8 cellular contexts compared by ENCODE assay signal in the genomic region with DNA sequence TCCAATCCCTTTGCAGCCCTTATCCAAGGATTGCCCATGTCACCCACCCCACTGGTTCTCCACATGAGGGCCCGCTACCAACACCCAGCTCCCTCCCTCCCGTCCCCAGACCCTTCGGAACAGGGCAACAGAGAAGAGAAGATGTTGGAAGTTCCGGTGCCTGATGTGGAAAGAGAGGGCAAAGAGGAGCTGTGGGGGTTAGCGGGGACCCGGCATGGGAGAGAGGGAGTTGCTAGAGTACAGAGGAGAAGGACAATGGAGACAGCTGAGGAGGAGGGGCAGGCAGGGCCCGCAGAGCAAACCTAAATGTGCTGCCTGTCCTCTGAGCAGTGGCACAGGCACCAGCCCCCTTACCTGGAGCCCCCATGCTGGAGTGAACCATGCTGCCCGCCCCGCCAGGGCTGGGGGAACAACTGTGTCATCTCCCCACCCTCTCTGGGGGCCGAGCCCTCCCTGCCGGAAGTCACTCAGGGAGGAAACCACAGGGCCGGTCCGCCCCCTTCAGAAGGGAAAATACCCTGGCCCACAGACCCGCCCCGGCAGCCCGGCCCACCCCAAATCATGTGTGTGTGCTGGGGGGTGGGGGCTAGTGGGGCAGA. TPM values are rescaled to one million over a fixed set of nuclear protein-coding genes. Genes with fewer than 3 reads are reported as not detected.
DNase-seq lines count a peak whose midpoint lies in the region; ATAC-seq and TF ChIP-seq lines count a peak whose summit lies in the region.

Gene POU2F2, minus strand, starts transcription at position 417 of the 599 bp plus-strand sequence. Its CDS starts 35 bp downstream, at position 382.

- no peak within 1 kb of the TSS for H2BK15ac ChIP-seq in mesendoderm (replicated peaks; ENCODE audit: low read depth)

- H2BK120ac ChIP-seq in mesendoderm (ENCODE audit: low read depth, low read length), result no peak within 1 kb of the TSS

- H3K4me1 ChIP-seq in mesendoderm (ENCODE audit: control insufficient read depth, low read depth, low read length), result peaks cover 3% of the 10 kb centered on the region

- no CpG with 5 or more reads among the region's 16 CpGs for WGBS in mesendoderm (ENCODE audit: extremely low coverage, insufficient coverage, low lambda C conversion rate)

- H3K27ac ChIP-seq in WERI-Rb-1, result 0 out of 2 replicates have a peak within 1 kb of the TSS, but pooled peaks have one; percentile 22
- H3K27ac ChIP-seq in caudate nucleus (ENCODE audit: low read depth, low read length), result peak within 1 kb of the TSS; percentile 24
- no peak within 1 kb of the TSS for H3K27ac ChIP-seq in mesendoderm (ENCODE audit: low read depth, low read length)

- H3K79me1 ChIP-seq in mesendoderm (ENCODE audit: low read length), result no peaks in the 10 kb centered on the region

- no peak within 1 kb of the TSS for H4K8ac ChIP-seq in mesendoderm (ENCODE audit: low read depth, low read length)

- H3K23ac ChIP-seq in mesendoderm (ENCODE audit: low read length), result peak within 1 kb of the TSS; percentile 74

- H3K4me3 ChIP-seq in WERI-Rb-1 (ENCODE audit: low read depth, low read length), result no peak within 1 kb of the TSS
- H3K4me3 ChIP-seq in mesendoderm (ENCODE audit: low read length), result peak within 1 kb of the TSS; percentile 54

- H3K27me3 Mint-ChIP-seq in type B pancreatic cell, result peaks cover 80% of the 10 kb centered on the region

- H3K36me3 ChIP-seq in WERI-Rb-1, result no peaks in the 10 kb centered on the region
- no peaks in the 10 kb centered on the region for H3K36me3 ChIP-seq in mesendoderm (ENCODE audit: control insufficient read depth, insufficient read depth, low read length)

- H3K4me3 Mint-ChIP-seq in type B pancreatic cell, result no peak within 1 kb of the TSS

- peak; percentile 70 for TF ChIP-seq POLR2A in GM10847 (IDR thresholded peaks at IDR 0.05; ENCODE audit: extremely low read depth, insufficient read length)

- H2AK5ac ChIP-seq in mesendoderm (ENCODE audit: low read length), result no peak within 1 kb of the TSS

- H3K4ac ChIP-seq in mesendoderm (ENCODE audit: low read depth, low read length), result no peak within 1 kb of the TSS

- TF ChIP-seq CTCF in WERI-Rb-1 (IDR thresholded peaks at IDR 0.05; ENCODE audit: low read depth, low read length) (no peak), type B pancreatic cell (conservative IDR thresholded peaks at IDR 0.05) (no peak)

- DNase-seq in WERI-Rb-1, result no peak
- DNase-seq in caudate nucleus (lab: John Stamatoyannopoulos, UW), result peak in 15 of 61 donors; percentile 5 to 31 (median 14)
- DNase-seq in mesendoderm, result peak; percentile 37
- DNase-seq in stimulated activated CD8-positive, alpha-beta memory T cell treated with anti-CD3 and anti-CD28 coated beads, Interleukin-7, amount 100 ng/mL, for 1 hour (ENCODE audit: low read depth in 2 of 2), result peak; percentile 73 to 78
- DNase-seq in type B pancreatic cell (ENCODE audit: extremely low spot score, unreplicated experiment), result no peak

- no peak within 1 kb of the TSS for H4K5ac ChIP-seq in mesendoderm (ENCODE audit: low read length)

- H3K18ac ChIP-seq in mesendoderm (ENCODE audit: low read length), result no peak within 1 kb of the TSS

- H3K27ac Mint-ChIP-seq in type B pancreatic cell, result no peak within 1 kb of the TSS

- ATAC-seq in HG03039 (IDR thresholded peaks at IDR 0.05; ENCODE audit: unreplicated experiment) (peak; percentile 40), HG03460 (IDR thresholded peaks at IDR 0.05; ENCODE audit: unreplicated experiment) (no peak)

- no peak within 1 kb of the TSS for H2BK5ac ChIP-seq in mesendoderm (ENCODE audit: low read length)

- H3K9me3 Mint-ChIP-seq in type B pancreatic cell, result no peaks in the 10 kb centered on the region

- H3K36me3 Mint-ChIP-seq in type B pancreatic cell, result no peaks in the 10 kb centered on the region

- no peaks in the 10 kb centered on the region for H3K9me3 ChIP-seq in WERI-Rb-1 (ENCODE audit: severe bottlenecking)

- no peaks in the 10 kb centered on the region for H3K79me2 ChIP-seq in mesendoderm (ENCODE audit: control insufficient read depth, insufficient read depth, low read length)

- H3K27me3 ChIP-seq in WERI-Rb-1 (ENCODE audit: insufficient read depth, low read depth, severe bottlenecking) (no peaks in the 10 kb centered on the region), mesendoderm (ENCODE audit: insufficient read depth, low read length, poor library complexity) (no peaks in the 10 kb centered on the region)

- H3K4me1 Mint-ChIP-seq in type B pancreatic cell (ENCODE audit: unreplicated experiment), result no peaks in the 10 kb centered on the region

- H3K4me2 ChIP-seq in mesendoderm (ENCODE audit: low read length), result peak within 1 kb of the TSS; percentile 84

- peak within 1 kb of the TSS; percentile 63 for H3K56ac ChIP-seq in mesendoderm (ENCODE audit: low read length)

- H3K9ac ChIP-seq in mesendoderm (ENCODE audit: low read length), result peak within 1 kb of the TSS; percentile 45

RNA-seq across cellular contexts. Expression of gene POU2F2, which starts in this region (rescaled TPM):
- 4.6 TPM for polyA plus RNA-seq in mesendoderm (2013, experiment 1 of 2)
- 5.5 TPM for polyA plus RNA-seq in mesendoderm (2013, experiment 2 of 2)
- 0.57 and 1.7 TPM in 2 replicates for total RNA-seq in type B pancreatic cell (ENCODE audit: low replicate concordance)

Comparison
In these comparisons a context has a peak if more than half of its experiments do, and no peak if none do; other contexts are left out.
1. DNase-seq: peak in mesendoderm (single experiment) and stimulated activated CD8-positive, alpha-beta memory T cell treated with anti-CD3 and anti-CD28 coated beads, Interleukin-7, amount 100 ng/mL, for 1 hour (2 of 2); none in WERI-Rb-1 (single experiment) and type B pancreatic cell (single experiment).